28 cellular contexts compared by ENCODE assay signal in the genomic region with DNA sequence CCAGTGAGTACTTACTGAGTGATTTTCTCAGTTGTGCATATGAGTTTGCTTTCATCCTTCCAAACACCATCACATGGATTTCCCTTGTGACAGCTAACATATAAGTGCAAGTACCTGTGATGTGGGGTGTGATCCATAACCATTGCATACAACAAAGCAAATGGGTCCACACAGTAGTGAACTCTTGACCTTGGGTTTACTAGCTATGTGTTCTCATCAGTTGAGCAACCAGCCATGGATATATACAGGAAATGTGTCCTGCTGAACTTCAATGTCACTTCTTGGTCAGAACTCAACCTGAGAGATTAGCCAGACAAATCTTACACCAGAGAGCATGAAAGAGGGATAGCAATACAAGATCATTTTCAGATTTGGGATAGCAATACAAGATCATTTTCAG.
"Had no signal": no experiment of that assay in that cellular context is flagged by ENCODE, and none has a peak within 500 bp of the region (broad histone marks: within the 10 kb centered on the region; RNA-seq: fewer than 3 reads in every experiment).

No MANE protein-coding gene starts in this region.

- ATAC-seq: esophagus mucosa; left colon; stimulated activated memory B cell treated with anti-CD40 and anti-IgM and Interleukin-4, amounts not matched to agents 10 μg/mL and 1 μg/mL and 100 μg/mL, for 72 hours had no signal

- H3K27ac ChIP-seq: neutrophil, ovary, sigmoid colon, stomach, thyroid gland, upper lobe of left lung, VCaP had no signal

- H3K9me3 ChIP-seq: neutrophil, ovary, sigmoid colon, stomach, thyroid gland, upper lobe of left lung had no signal

- H3K4me1 ChIP-seq: sigmoid colon, stomach, thyroid gland, upper lobe of left lung had no signal

- DNase-seq: activated CD4-positive, alpha-beta T cell treated with anti-CD3 and anti-CD28 coated beads for 4 hours; activated CD4-positive, alpha-beta T cell treated with anti-CD3 and anti-CD28 coated beads, Interleukin-2, amount 50 U/mL, for 4 hours; activated CD8-positive, alpha-beta memory T cell treated with anti-CD3 and anti-CD28 coated beads for 24 hours; activated effector memory CD4-positive, alpha-beta T cell treated with Interleukin-2 at 50 U/mL for 16 hours; activated naive CD4-positive, alpha-beta T cell treated with Interleukin-2 at 50 U/mL for 16 hours; activated naive CD8-positive, alpha-beta T cell treated with anti-CD3 and anti-CD28 coated beads for 36 hours; amniotic stem cell; central memory CD4-positive, alpha-beta T cell; endodermal cell; glutamatergic neuron; left colon; mammary epithelial cell; naive B cell; nephron progenitor cell; ovary; retina; sigmoid colon; small intestine; stimulated activated CD4-positive, alpha-beta T cell treated with anti-CD3 and anti-CD28 coated beads, Interleukin-4, amount 100 ng/mL, for 4 hours; stimulated activated CD8-positive, alpha-beta memory T cell treated with anti-CD3 and anti-CD28 coated beads, Interleukin-4, amount 100 ng/mL, for 48 hours; stomach; T-helper 1 cell; thyroid gland; upper lobe of left lung had no signal

- H3K4me3 ChIP-seq: ovary, sigmoid colon, stomach, thyroid gland, upper lobe of left lung had no signal

- H3K36me3 ChIP-seq: neutrophil, ovary, sigmoid colon, stomach, thyroid gland, upper lobe of left lung had no signal

- H3K27me3 ChIP-seq: neutrophil, ovary, sigmoid colon, stomach, thyroid gland, upper lobe of left lung had no signal
